Comparison of ENCODE assay signal across 30 cellular contexts in the genomic region with DNA sequence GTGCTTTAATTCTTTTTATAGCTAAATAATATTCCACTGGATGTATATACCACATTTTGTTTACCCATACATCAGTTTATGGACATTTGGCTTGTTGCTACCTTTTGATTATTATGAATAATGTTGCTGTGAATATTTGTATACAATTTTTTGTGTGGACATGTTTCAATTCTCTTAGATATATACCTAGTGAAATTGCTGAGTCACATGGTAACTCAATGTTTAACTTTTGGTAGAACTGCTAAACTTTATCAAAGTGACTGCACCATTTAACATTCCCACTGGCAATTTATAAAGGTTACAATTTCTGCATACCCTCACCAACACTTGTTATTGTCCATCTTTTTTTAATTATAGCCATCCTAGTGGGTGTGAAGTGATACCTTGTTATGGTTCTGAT. TPM values are rescaled to one million over a fixed set of nuclear protein-coding genes. Genes with fewer than 3 reads are reported as not detected.
"Had no signal": no experiment of that assay in that cellular context is flagged by ENCODE, and none has a peak within 500 bp of the region (broad histone marks: within the 10 kb centered on the region; RNA-seq: fewer than 3 reads in every experiment).

No MANE protein-coding gene starts in this region.

- ATAC-seq: effector memory CD8-positive, alpha-beta T cell; esophagus mucosa; gastrocnemius medialis; heart right ventricle; left cardiac atrium; left lung; left ventricle myocardium superior; lower lobe of right lung; mucosa of descending colon had no signal

- H3K4me1 ChIP-seq: colonic mucosa, gastrocnemius medialis, lower lobe of right lung had no signal

- DNase-seq: colonic mucosa; cortex of kidney; effector CD8-positive, alpha-beta T cell; effector memory CD8-positive, alpha-beta T cell; endodermal cell; erythroblast; esophagus squamous epithelium; foreskin fibroblast; foreskin melanocyte; gastrocnemius medialis; glutamatergic neuron; head of caudate nucleus; heart right ventricle; hippocampal formation; kidney glomerular epithelial cell; left cardiac atrium; left lung; left ventricle myocardium superior; lower lobe of right lung; mesenchymal stem cell; mucosa of descending colon; naive B cell had no signal

- H3K36me3 ChIP-seq: colonic mucosa, esophagus squamous epithelium, gastrocnemius medialis, heart right ventricle, left lung, lower lobe of right lung had no signal

- H3K27ac ChIP-seq: colonic mucosa, epithelial cell of prostate, esophagus squamous epithelium, gastrocnemius medialis, heart right ventricle, left lung, lower lobe of right lung had no signal

- H3K27me3 ChIP-seq: colonic mucosa, esophagus squamous epithelium, gastrocnemius medialis, heart right ventricle, left lung had no signal

- FAIRE-seq: endometrium, islet of Langerhans, keratinocyte had no signal

- H3K4me3 ChIP-seq: colonic mucosa, esophagus squamous epithelium, gastrocnemius medialis, heart right ventricle, left lung, lower lobe of right lung, mucosa of descending colon had no signal

- H3K9me3 ChIP-seq: colonic mucosa, esophagus squamous epithelium, gastrocnemius medialis, left lung, lower lobe of right lung, mucosa of descending colon had no signal

RNA-seq across cellular contexts. Expression of a gene that starts 22.1 kb away (rescaled TPM):
- total RNA-seq: endodermal cell, esophagus squamous epithelium, left cardiac atrium, left ventricle myocardium superior, lower lobe of right lung, lung microvascular endothelial cell, mesenteric fat pad, mesothelial cell of epicardium had no signal
